Comparison of ENCODE assay signal across 10 cellular contexts in the genomic region with DNA sequence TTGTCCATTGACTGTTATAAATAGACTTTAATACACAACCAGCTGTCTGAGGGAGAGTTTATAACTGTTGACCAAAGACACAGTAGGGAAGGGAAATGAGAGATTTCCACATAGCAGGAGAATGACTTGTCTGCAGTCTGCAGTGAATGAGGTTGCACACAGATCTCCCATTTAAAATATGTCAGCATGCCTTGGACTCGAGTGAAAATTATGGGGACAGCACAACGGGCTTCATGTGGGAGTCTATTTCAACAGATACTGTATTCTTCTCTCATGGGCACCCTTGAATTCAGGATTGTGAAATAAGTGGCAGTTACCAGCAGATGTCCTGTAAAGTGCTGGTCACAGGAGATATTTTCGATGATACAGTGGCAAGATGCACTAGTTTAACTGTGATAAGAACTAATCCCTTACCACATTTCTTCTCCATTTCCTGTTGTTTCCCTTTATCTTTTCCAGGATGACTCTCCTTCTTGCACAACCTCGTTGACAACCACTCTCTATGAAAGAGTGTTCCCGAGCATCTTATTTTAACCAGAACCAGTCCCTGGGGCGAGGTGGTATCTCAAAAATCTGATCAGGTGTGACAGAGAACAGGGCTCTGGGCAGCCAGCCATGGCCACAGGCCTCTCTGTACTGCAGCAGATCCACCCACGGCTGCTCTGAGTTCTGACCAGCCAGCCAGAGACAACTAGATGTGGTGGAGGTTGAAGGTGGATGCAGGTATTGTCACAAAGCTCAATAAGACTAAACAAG. TPM values are rescaled to one million over a fixed set of nuclear protein-coding genes. Genes with fewer than 3 reads are reported as not detected.
DNase-seq lines count a peak whose midpoint lies in the region; ATAC-seq and TF ChIP-seq lines count a peak whose summit lies in the region.
"Had no signal": no experiment of that assay in that cellular context is flagged by ENCODE, and none has a peak within 500 bp of the region (broad histone marks: within the 10 kb centered on the region; RNA-seq: fewer than 3 reads in every experiment).

No MANE protein-coding gene starts in this region.

- ATAC-seq in GM18505 (IDR thresholded peaks at IDR 0.05; ENCODE audit: unreplicated experiment): no peak
- no peak for ATAC-seq in GM18517 (IDR thresholded peaks at IDR 0.05; ENCODE audit: unreplicated experiment)
- ATAC-seq: activated CD4-positive, alpha-beta T cell treated with anti-CD3 and anti-CD28 coated beads for 36 hours had no signal

- no peaks in the 10 kb centered on the region for H3K36me3 ChIP-seq in smooth muscle cell (ENCODE audit: low read depth)

- no peaks in the 10 kb centered on the region for H4K20me1 ChIP-seq in smooth muscle cell (ENCODE audit: low read depth)

- no peak overlapping the region for H3K4me3 ChIP-seq in HL-60 (replicated peaks; ENCODE audit: insufficient read depth, low read length)
- H3K4me3 ChIP-seq in smooth muscle cell: no peak overlapping the region

- WGBS in smooth muscle cell (ENCODE audit: low lambda C conversion rate): 4% methylated on average over 7 of the region's 7 CpGs

- no peaks in the 10 kb centered on the region for H3K79me2 ChIP-seq in smooth muscle cell (ENCODE audit: low read depth)

- H3K4me2 ChIP-seq in smooth muscle cell: peak overlapping the region; percentile 71

- TF ChIP-seq CTCF in HL-60 (IDR thresholded peaks at IDR 0.05; ENCODE audit: insufficient read depth, low read length): no peak
- TF ChIP-seq CTCF in smooth muscle cell (IDR thresholded peaks at IDR 0.05; ENCODE audit: borderline replicate concordance, insufficient read depth, poor library complexity, severe bottlenecking): no peak

- DNase-seq in HL-60 (ENCODE audit: low read depth in 1 of 2, low spot score in 1 of 2): peak; percentile 55 to 67
- peak; percentile 76 for DNase-seq in RPMI7951 (ENCODE audit: low read depth)
- peak; percentile 91 for DNase-seq in foreskin melanocyte
- DNase-seq in smooth muscle cell (lab: John Stamatoyannopoulos, UW; ENCODE audit: unreplicated experiment): no peak
- DNase-seq in nucleus accumbens (lab: John Stamatoyannopoulos, UW): no peak
- DNase-seq: activated CD4-positive, alpha-beta T cell treated with anti-CD3 and anti-CD28 coated beads for 36 hours; stimulated activated naive CD4-positive, alpha-beta T cell had no signal

- no peaks in the 10 kb centered on the region for H3F3A ChIP-seq in smooth muscle cell (ENCODE audit: low read depth)

- peaks cover 18% of the 10 kb centered on the region for H3K4me1 ChIP-seq in smooth muscle cell (ENCODE audit: low read depth)

- no peak overlapping the region for H3K9ac ChIP-seq in smooth muscle cell (ENCODE audit: low read depth)

- no peaks in the 10 kb centered on the region for H3K27me3 ChIP-seq in HL-60 (ENCODE audit: insufficient read depth, poor library complexity, severe bottlenecking)
- no peaks in the 10 kb centered on the region for H3K27me3 ChIP-seq in smooth muscle cell (ENCODE audit: low read depth)
- H3K27me3 ChIP-seq: dorsolateral prefrontal cortex had no signal

- no peak overlapping the region for H2AFZ ChIP-seq in smooth muscle cell (ENCODE audit: low read depth)

- H3K27ac ChIP-seq in HL-60 (replicated peaks) (peak overlapping the region; percentile 78), smooth muscle cell (ENCODE audit: low read depth) (peak overlapping the region; percentile 55)
- H3K27ac ChIP-seq: dorsolateral prefrontal cortex had no signal

- TF ChIP-seq POLR2A in GM18505 (IDR thresholded peaks at IDR 0.05; ENCODE audit: borderline replicate concordance, extremely low read depth, insufficient read depth, insufficient read length): no peak

- H3K9me3 ChIP-seq in smooth muscle cell (replicated peaks; ENCODE audit: low read depth): no peaks in the 10 kb centered on the region

RNA-seq across cellular contexts. Expression of gene MAP3K1, which starts 51.5 kb away (rescaled TPM):
- total RNA-seq in RPMI7951 (2014; rRNA removed; shearing (Covaris generic)): 12.1 and 14.2 TPM in 2 replicates
- 30.1 and 31.2 TPM in 2 replicates for total RNA-seq in smooth muscle cell
- polyA plus RNA-seq in smooth muscle cell: 5.6 and 11.2 TPM in 2 replicates

Comparison
In these comparisons a context has a peak if more than half of its experiments do, and no peak if none do; other contexts are left out.
1. DNase-seq: peak in HL-60 (2 of 2), RPMI7951 (single experiment) and foreskin melanocyte (single experiment); none in smooth muscle cell (single experiment) and nucleus accumbens (0 of 56).